1 cellular context compared by ENCODE assay signal in genomic region chr3:174156200-174156599, GRCh38.
TF ChIP-seq lines count a peak whose summit lies in the region.

No MANE protein-coding gene starts in this region.

TF ChIP-seq in HCT116, 20 proteins besides CTCF, POLR2A, EP300 and RAD21 (continued from another document):
- TF ChIP-seq EZH2phosphoT487 (IDR thresholded peaks at IDR 0.05; ENCODE audit: borderline replicate concordance) (no peak), SP1 (IDR thresholded peaks at IDR 0.05; ENCODE audit: low read depth) (no peak), EZH2 (IDR thresholded peaks at IDR 0.05) (no peak), SRF (IDR thresholded peaks at IDR 0.05; ENCODE audit: low read depth) (no peak), ZBTB33 (IDR thresholded peaks at IDR 0.05; ENCODE audit: extremely low read depth, insufficient replicate concordance, low read length) (no peak), SIN3A (IDR thresholded peaks at IDR 0.05; ENCODE audit: low read depth) (no peak), ZNF274 (IDR thresholded peaks at IDR 0.05; ENCODE audit: low read depth, low read length) (no peak), ZFX (IDR thresholded peaks at IDR 0.05) (no peak), ATF3 (IDR thresholded peaks at IDR 0.05) (no peak), TCF7L2 (IDR thresholded peaks at IDR 0.05; ENCODE audit: borderline replicate concordance, extremely low read depth, insufficient read depth, insufficient read length) (no peak), FOSL1 (IDR thresholded peaks at IDR 0.05; ENCODE audit: low read depth) (no peak), MAX (IDR thresholded peaks at IDR 0.05) (no peak), CEBPB (IDR thresholded peaks at IDR 0.05; ENCODE audit: low read depth) (no peak)
